Comparison of ENCODE assay signal across 1 cellular context in genomic region chr19:42123765-42124164, GRCh38.
TF ChIP-seq lines count a peak whose summit lies in the region.

No MANE protein-coding gene starts in this region.

TF ChIP-seq in H1, 55 proteins besides CTCF, POLR2A, EP300 and RAD21:
- no peak for TF ChIP-seq NRF1 (IDR thresholded peaks at IDR 0.05; ENCODE audit: low read depth, low read length)
- TF ChIP-seq CREB1 (IDR thresholded peaks at IDR 0.05), result no peak
- TF ChIP-seq HDAC6 (IDR thresholded peaks at IDR 0.05; ENCODE audit: low read depth, low read length), result no peak
